ENCODE assay signal across 10 cellular contexts in genomic region chr13:110157718-110158117, GRCh38.
"Had no signal": no experiment of that assay in that cellular context is flagged by ENCODE, and none has a peak within 500 bp of the region (broad histone marks: within the 10 kb centered on the region; RNA-seq: fewer than 3 reads in every experiment).

No MANE protein-coding gene starts in this region.

- H3K27ac ChIP-seq: testis, upper lobe of left lung had no signal

- DNase-seq: activated B cell treated with CpG ODN at 0.5 μM for 24 hours; activated CD4-positive, alpha-beta memory T cell treated with anti-CD3 and anti-CD28 coated beads for 36 hours; activated CD4-positive, alpha-beta T cell treated with anti-CD3 and anti-CD28 coated beads for 4 hours; left cardiac atrium; natural killer cell; posterior cingulate gyrus; retina; testis; upper lobe of left lung had no signal

- H3K9me3 ChIP-seq: testis, upper lobe of left lung had no signal

- H3K4me3 ChIP-seq: lung, testis, upper lobe of left lung had no signal

- ATAC-seq: natural killer cell had no signal

- H3K4me1 ChIP-seq: testis had no signal

- H3K27me3 ChIP-seq: testis, upper lobe of left lung had no signal
